In the genomic region with DNA sequence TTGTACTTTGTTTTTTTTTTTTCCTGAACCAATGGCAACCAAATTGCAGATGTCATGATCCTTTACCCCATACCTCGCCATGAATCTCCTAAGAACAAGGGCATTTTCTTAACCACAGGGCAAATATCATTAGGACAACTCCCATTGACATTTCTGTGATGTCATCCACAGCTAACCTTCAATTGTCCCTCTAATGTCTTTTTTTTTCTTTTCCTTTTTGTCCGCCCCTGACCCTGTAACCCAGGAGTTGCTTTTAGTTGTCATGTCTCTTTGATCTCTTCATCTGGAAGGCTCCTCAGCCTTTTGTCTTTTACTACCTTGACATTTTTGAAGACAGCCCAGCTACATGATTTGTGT, we compare ENCODE assay signal across 2 cellular contexts.
TF ChIP-seq lines count a peak whose summit lies in the region.

No MANE protein-coding gene starts in this region.

TF ChIP-seq in SK-N-SH, 30 proteins besides CTCF, POLR2A, EP300 and RAD21 (continued from another document):
- TF ChIP-seq ZBTB33 (IDR thresholded peaks at IDR 0.05; ENCODE audit: borderline replicate concordance, low read depth) (no peak), FOXJ3 (CRISPR knock-in tag; IDR thresholded peaks at IDR 0.05) (no peak), SMC3 (IDR thresholded peaks at IDR 0.05; ENCODE audit: low read depth, low read length) (no peak), POLR2AphosphoS5 (IDR thresholded peaks at IDR 0.05; ENCODE audit: low read depth, low read length) (no peak)
- TF ChIP-seq, protein P1, sequence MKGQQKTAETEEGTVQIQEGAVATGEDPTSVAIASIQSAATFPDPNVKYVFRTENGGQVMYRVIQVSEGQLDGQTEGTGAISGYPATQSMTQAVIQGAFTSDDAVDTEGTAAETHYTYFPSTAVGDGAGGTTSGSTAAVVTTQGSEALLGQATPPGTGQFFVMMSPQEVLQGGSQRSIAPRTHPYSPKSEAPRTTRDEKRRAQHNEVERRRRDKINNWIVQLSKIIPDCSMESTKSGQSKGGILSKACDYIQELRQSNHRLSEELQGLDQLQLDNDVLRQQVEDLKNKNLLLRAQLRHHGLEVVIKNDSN (IDR thresholded peaks at IDR 0.05; ENCODE audit: borderline replicate concordance, low read depth), result no peak

TF ChIP-seq in SK-N-SH treated with all-trans-retinoic acid at 6 μM for 48 hours, 23 proteins besides CTCF, POLR2A, EP300 and RAD21 (continued from another document):
- TF ChIP-seq ZNF70 (CRISPR knock-in tag; IDR thresholded peaks at IDR 0.05) (no peak), TCF4 (CRISPR knock-in tag; IDR thresholded peaks at IDR 0.05; ENCODE audit: borderline replicate concordance) (no peak)
